Comparison of ENCODE assay signal across 8 cellular contexts in genomic region chr1:190479028-190479427, GRCh38. TPM values are rescaled to one million over a fixed set of nuclear protein-coding genes. Genes with fewer than 3 reads are reported as not detected.
DNase-seq lines count a peak whose midpoint lies in the region; TF ChIP-seq lines count a peak whose summit lies in the region.

No MANE protein-coding gene starts in this region.

- DNase-seq in SHP77 (lab: John Stamatoyannopoulos, UW) (peak; percentile 5 to 28), SHP77 treated with DMSO at 0.1 percent for 48 hours (lab: John Stamatoyannopoulos, UW) (no peak), left kidney (ENCODE audit: low read depth, low spot score) (peak; percentile 44), type B pancreatic cell (ENCODE audit: extremely low spot score, unreplicated experiment) (no peak), NCI-H2029 (lab: John Stamatoyannopoulos, UW) (no peak)
- no peak for DNase-seq in activated CD8-positive, alpha-beta memory T cell treated with anti-CD3 and anti-CD28 coated beads, Interleukin-2, amount 50 U/mL, for 4 hours
- no peak for DNase-seq in activated T-helper 1 cell treated with anti-CD3 and anti-CD28 coated beads, Interleukin-12 subunit alpha, Interleukin-12 subunit beta, Interleukin-2, Interleukin-4 antibody, amounts not matched to agents 30 ng/mL and 10 ng/mL and 1 ng/mL, durations not matched to agents 14 hours and 24 hours and 36 hours (ENCODE audit: low spot score)

- H3K9me3 Mint-ChIP-seq in brain (peaks cover 0 to 3% (median 0%) of the 10 kb centered on the region in 5 experiments), type B pancreatic cell (no peaks in the 10 kb centered on the region)
- H3K9me3 Mint-ChIP-seq in activated T-helper 1 cell treated with anti-CD3 and anti-CD28 coated beads, Interleukin-12 subunit alpha, Interleukin-12 subunit beta, Interleukin-2, Interleukin-4 antibody, amounts not matched to agents 30 ng/mL and 10 ng/mL and 1 ng/mL, durations not matched to agents 14 hours and 24 hours and 36 hours = no peaks in the 10 kb centered on the region

- H3K27me3 Mint-ChIP-seq in brain (peaks cover 25% of the 10 kb centered on the region), type B pancreatic cell (peaks cover 68% of the 10 kb centered on the region)
- peaks cover 37% of the 10 kb centered on the region for H3K27me3 Mint-ChIP-seq in activated T-helper 1 cell treated with anti-CD3 and anti-CD28 coated beads, Interleukin-12 subunit alpha, Interleukin-12 subunit beta, Interleukin-2, Interleukin-4 antibody, amounts not matched to agents 30 ng/mL and 10 ng/mL and 1 ng/mL, durations not matched to agents 14 hours and 24 hours and 36 hours (ENCODE audit: insufficient read depth)

- intact Hi-C loops in activated T-helper 1 cell treated with anti-CD3 and anti-CD28 coated beads, Interleukin-12 subunit alpha, Interleukin-12 subunit beta, Interleukin-2, Interleukin-4 antibody, amounts not matched to agents 30 ng/mL and 10 ng/mL and 1 ng/mL, durations not matched to agents 14 hours and 24 hours and 36 hours (cut with micrococcal nuclease) = no loop called here

- H3K4me3 Mint-ChIP-seq in brain (peak overlapping the region; percentile 91 to 96 (median 94)), type B pancreatic cell (peak overlapping the region; percentile 90)
- no peak overlapping the region for H3K4me3 Mint-ChIP-seq in activated T-helper 1 cell treated with anti-CD3 and anti-CD28 coated beads, Interleukin-12 subunit alpha, Interleukin-12 subunit beta, Interleukin-2, Interleukin-4 antibody, amounts not matched to agents 30 ng/mL and 10 ng/mL and 1 ng/mL, durations not matched to agents 14 hours and 24 hours and 36 hours

- H3K4me1 Mint-ChIP-seq in brain = peaks cover 60% of the 10 kb centered on the region
- peaks cover 5% of the 10 kb centered on the region for H3K4me1 Mint-ChIP-seq in type B pancreatic cell (ENCODE audit: unreplicated experiment)
- H3K4me1 Mint-ChIP-seq in activated T-helper 1 cell treated with anti-CD3 and anti-CD28 coated beads, Interleukin-12 subunit alpha, Interleukin-12 subunit beta, Interleukin-2, Interleukin-4 antibody, amounts not matched to agents 30 ng/mL and 10 ng/mL and 1 ng/mL, durations not matched to agents 14 hours and 24 hours and 36 hours (ENCODE audit: low read depth) = no peaks in the 10 kb centered on the region

- H3K36me3 Mint-ChIP-seq in brain (no peaks in the 10 kb centered on the region), type B pancreatic cell (no peaks in the 10 kb centered on the region)
- no peaks in the 10 kb centered on the region for H3K36me3 Mint-ChIP-seq in activated T-helper 1 cell treated with anti-CD3 and anti-CD28 coated beads, Interleukin-12 subunit alpha, Interleukin-12 subunit beta, Interleukin-2, Interleukin-4 antibody, amounts not matched to agents 30 ng/mL and 10 ng/mL and 1 ng/mL, durations not matched to agents 14 hours and 24 hours and 36 hours (ENCODE audit: low read depth)

- H3K27ac Mint-ChIP-seq in brain = peak overlapping the region; percentile 97 to 99 (median 98)
- H3K27ac Mint-ChIP-seq in type B pancreatic cell = peak overlapping the region; percentile 53
- H3K27ac Mint-ChIP-seq in activated T-helper 1 cell treated with anti-CD3 and anti-CD28 coated beads, Interleukin-12 subunit alpha, Interleukin-12 subunit beta, Interleukin-2, Interleukin-4 antibody, amounts not matched to agents 30 ng/mL and 10 ng/mL and 1 ng/mL, durations not matched to agents 14 hours and 24 hours and 36 hours = no peak overlapping the region

- TF ChIP-seq CTCF in brain (conservative IDR thresholded peaks at IDR 0.05) (no peak), type B pancreatic cell (conservative IDR thresholded peaks at IDR 0.05) (no peak)

RNA-seq across cellular contexts. Expression of gene BRINP3, which starts 1.4 kb away (rescaled TPM):
- 3.8 TPM for polyA plus RNA-seq in brain (ENCODE audit: insufficient read depth, low read depth, low replicate concordance)
- 6.6 and 8.1 TPM in 2 replicates for total RNA-seq in type B pancreatic cell (ENCODE audit: low replicate concordance)
- not detected in 2 replicates for total RNA-seq in activated T-helper 1 cell treated with anti-CD3 and anti-CD28 coated beads, Interleukin-12 subunit alpha, Interleukin-12 subunit beta, Interleukin-2, Interleukin-4 antibody, amounts not matched to agents 30 ng/mL and 10 ng/mL and 1 ng/mL, durations not matched to agents 14 hours and 24 hours and 36 hours

Comparison
In these comparisons a context has a peak if more than half of its experiments do, and no peak if none do; other contexts are left out.
1. DNase-seq: peak in SHP77 (2 of 2) and left kidney (single experiment); none in SHP77 treated with DMSO at 0.1 percent for 48 hours (single experiment), type B pancreatic cell (single experiment), NCI-H2029 (single experiment), activated CD8-positive, alpha-beta memory T cell treated with anti-CD3 and anti-CD28 coated beads, Interleukin-2, amount 50 U/mL, for 4 hours (single experiment) and activated T-helper 1 cell treated with anti-CD3 and anti-CD28 coated beads, Interleukin-12 subunit alpha, Interleukin-12 subunit beta, Interleukin-2, Interleukin-4 antibody, amounts not matched to agents 30 ng/mL and 10 ng/mL and 1 ng/mL, durations not matched to agents 14 hours and 24 hours and 36 hours (single experiment).